Comparison of ENCODE assay signal across 9 cellular contexts in genomic region chr16:81189100-81189664, GRCh38. TPM values are rescaled to one million over a fixed set of nuclear protein-coding genes. Genes with fewer than 3 reads are reported as not detected.
DNase-seq lines count a peak whose midpoint lies in the region; ATAC-seq and TF ChIP-seq lines count a peak whose summit lies in the region.
"Had no signal": no experiment of that assay in that cellular context is flagged by ENCODE, and none has a peak within 500 bp of the region (broad histone marks: within the 10 kb centered on the region; RNA-seq: fewer than 3 reads in every experiment).

No MANE protein-coding gene starts in this region.

- DNase-seq in OCI-M1 (lab: John Stamatoyannopoulos, UW): peak; percentile 86
- peak; percentile 94 for DNase-seq in esophagus muscularis mucosa (ENCODE audit: extremely low spot score)
- DNase-seq in lung (ENCODE audit: low spot score): peak; percentile 71
- no peak for DNase-seq in activated CD4-positive, alpha-beta T cell treated with anti-CD3 and anti-CD28 coated beads, Interleukin-2, amount 50 U/mL, for 4 hours
- DNase-seq in NCI-H2081 (lab: John Stamatoyannopoulos, UW): no peak
- DNase-seq: stimulated activated CD4-positive, alpha-beta T cell treated with anti-CD3 and anti-CD28 coated beads, Interleukin-15, amount 100 ng/mL, for 24 hours had no signal

- TF ChIP-seq CTCF in esophagus muscularis mucosa (IDR thresholded peaks at IDR 0.05) (no peak), lung (IDR thresholded peaks at IDR 0.05; ENCODE audit: control extremely low read depth, extremely low read depth) (no peak)

- H3K27ac ChIP-seq in esophagus muscularis mucosa (replicated peaks in 1 of 4): peak overlapping the region in 2 of 4 donors; percentile 9 to 10
- no peak overlapping the region for H3K27ac ChIP-seq in lung (ENCODE audit: low read depth in 1 of 2, low read length in 1 of 2)
- H3K27ac ChIP-seq in temporal lobe (ENCODE audit: low read depth, low read length): peak overlapping the region; percentile 63

- H3K27me3 ChIP-seq in esophagus muscularis mucosa: peaks cover 0 to 7% (median 0%) of the 10 kb centered on the region in 4 donors
- H3K27me3 ChIP-seq in lung (ENCODE audit: control insufficient read depth, insufficient read depth): no peaks in the 10 kb centered on the region

- ATAC-seq in lung (ENCODE audit: insufficient read depth, low FRiP score) (peak; percentile 46), GM21723 (IDR thresholded peaks at IDR 0.05; ENCODE audit: unreplicated experiment) (no peak), GM21447 (IDR thresholded peaks at IDR 0.05; ENCODE audit: unreplicated experiment) (no peak)

- no peaks in the 10 kb centered on the region for H3K36me3 ChIP-seq in esophagus muscularis mucosa
- H3K36me3 ChIP-seq in lung (ENCODE audit: control insufficient read depth in 2 of 2, insufficient read depth in 2 of 2, low read length in 2 of 2): no peaks in the 10 kb centered on the region

- 75% methylated on average over 10 of the region's 15 CpGs for WGBS in esophagus muscularis mucosa
- 54 to 71% methylated on average over 15 of the region's 15 CpGs for WGBS in lung, 2 donors

- TF ChIP-seq POLR2A in esophagus muscularis mucosa (IDR thresholded peaks at IDR 0.05; ENCODE audit: low read depth): no peak

- H3K4me3 ChIP-seq in esophagus muscularis mucosa (no peak overlapping the region), lung (no peak overlapping the region)

- TF ChIP-seq EP300 in esophagus muscularis mucosa (IDR thresholded peaks at IDR 0.05): no peak

- H3K9me3 ChIP-seq in esophagus muscularis mucosa (no peaks in the 10 kb centered on the region), lung (ENCODE audit: control insufficient read depth in 2 of 2, insufficient read depth in 1 of 2, low read length in 1 of 2) (no peaks in the 10 kb centered on the region)

- intact Hi-C loops in esophagus muscularis mucosa (cut with DNase I): no loop called here

- H3K4me1 ChIP-seq in esophagus muscularis mucosa (peaks cover 0 to 15% (median 13%) of the 10 kb centered on the region in 4 donors), lung (ENCODE audit: control insufficient read depth in 2 of 2, insufficient read depth in 2 of 2, low read length in 2 of 2) (no peaks in the 10 kb centered on the region)

RNA-seq across cellular contexts. Expression of gene BCO1, which starts 49.3 kb away (rescaled TPM):
- total RNA-seq in esophagus muscularis mucosa (under 1 TPM in 3 of 4 donors, not detected in 1; 0.11 to 0.42 (median 0.17) TPM), lung (under 1 TPM; 0.21 to 0.77 TPM), temporal lobe (not detected)
- polyA plus RNA-seq in lung: under 1 TPM; 0.06 to 0.24 TPM

Comparison
In these comparisons a context has a peak if more than half of its experiments do, and no peak if none do; other contexts are left out.
1. DNase-seq: peak in OCI-M1 (single experiment), esophagus muscularis mucosa (single experiment) and lung (single experiment); none in activated CD4-positive, alpha-beta T cell treated with anti-CD3 and anti-CD28 coated beads, Interleukin-2, amount 50 U/mL, for 4 hours (0 of 2) and NCI-H2081 (0 of 2).